1 cellular context compared by ENCODE assay signal in genomic region chr10:69952801-69953200, GRCh38.
TF ChIP-seq lines count a peak whose summit lies in the region.

No MANE protein-coding gene starts in this region.

TF ChIP-seq in GM23338, 12 proteins besides CTCF, POLR2A, EP300 and RAD21 (continued from another document):
- TF ChIP-seq ZNF462 (CRISPR knock-in tag; IDR thresholded peaks at IDR 0.05), result no peak
- no peak for TF ChIP-seq POLR2AphosphoS5 (IDR thresholded peaks at IDR 0.05; ENCODE audit: low read depth)
- no peak for TF ChIP-seq JUNB (IDR thresholded peaks at IDR 0.05; ENCODE audit: unreplicated experiment)
- no peak for TF ChIP-seq STAT1 (IDR thresholded peaks at IDR 0.05; ENCODE audit: unreplicated experiment)
- TF ChIP-seq ETS1 (IDR thresholded peaks at IDR 0.05), result no peak
